Comparison of ENCODE assay signal across 11 cellular contexts in genomic region chr11:117092951-117093590, GRCh38. TPM values are rescaled to one million over a fixed set of nuclear protein-coding genes. Genes with fewer than 3 reads are reported as not detected.
DNase-seq lines count a peak whose midpoint lies in the region; ATAC-seq and TF ChIP-seq lines count a peak whose summit lies in the region.
"Had no signal": no experiment of that assay in that cellular context is flagged by ENCODE, and none has a peak within 500 bp of the region (broad histone marks: within the 10 kb centered on the region; RNA-seq: fewer than 3 reads in every experiment).

No MANE protein-coding gene starts in this region.

- H3K27ac ChIP-seq in caudate nucleus (ENCODE audit: low read depth, low read length), result peak overlapping the region; percentile 74
- H3K27ac ChIP-seq in Peyer's patch, result peak overlapping the region in 1 of 4 donors; percentile 31
- H3K27ac ChIP-seq in mammary epithelial cell (ENCODE audit: insufficient read depth, low read depth, low read length), result no peak overlapping the region

- H3K36me3 Mint-ChIP-seq in stimulated activated naive CD8-positive, alpha-beta T cell treated with anti-CD3 and anti-CD28 coated beads, Interleukin-15, Interleukin-2, amounts not matched to agents 100 ng/mL and 50 ng/mL, for 24 hours (ENCODE audit: low read depth), result peaks cover 32% of the 10 kb centered on the region

- no peak overlapping the region for H2AFZ ChIP-seq in mammary epithelial cell (ENCODE audit: low read depth, low read length)

- no TSS peak for BruUV-seq in mammary epithelial cell (replicated peaks; lab: Mats Ljungman, UMichigan)

- dilution Hi-C loops in mammary epithelial cell (cut with HindIII; ENCODE audit: low sequenced_read_pairs), result no loop called here

- H3K9me3 ChIP-seq in Peyer's patch (no peaks in the 10 kb centered on the region), mammary epithelial cell (replicated peaks; ENCODE audit: insufficient read depth, low read length) (no peaks in the 10 kb centered on the region)

- H3K4me3 ChIP-seq in Peyer's patch, result no peak overlapping the region
- H3K4me3 ChIP-seq in mammary epithelial cell (replicated peaks in 1 of 3; ENCODE audit: insufficient read depth in 1 of 3, low read depth in 2 of 3, low read length in 3 of 3), result no peak overlapping the region

- H3K27me3 Mint-ChIP-seq in stimulated activated naive CD8-positive, alpha-beta T cell treated with anti-CD3 and anti-CD28 coated beads, Interleukin-15, Interleukin-2, amounts not matched to agents 100 ng/mL and 50 ng/mL, for 24 hours, result no peaks in the 10 kb centered on the region
- H3K27me3 Mint-ChIP-seq: brain had no signal

- ATAC-seq in GM18517 (IDR thresholded peaks at IDR 0.05; ENCODE audit: unreplicated experiment), result peak; percentile 48
- peak; percentile 25 for ATAC-seq in HG02798 (IDR thresholded peaks at IDR 0.05; ENCODE audit: poor library complexity, unreplicated experiment)
- ATAC-seq in HG03469 (IDR thresholded peaks at IDR 0.05; ENCODE audit: unreplicated experiment), result no peak

- in situ Hi-C loops in mammary epithelial cell (cut with MboI; ENCODE audit: low sequenced_read_pairs in 2 of 2), result loop anchor here in 1 of 2 donors (10.0 kb wide), 1 partner anchor 108 kb away; no protein-coding TSS in a partner anchor

- H4K20me1 ChIP-seq in mammary epithelial cell (ENCODE audit: insufficient read depth, low read length), result no peaks in the 10 kb centered on the region

- peak overlapping the region; percentile 38 for H3K4me3 Mint-ChIP-seq in stimulated activated naive CD8-positive, alpha-beta T cell treated with anti-CD3 and anti-CD28 coated beads, Interleukin-15, Interleukin-2, amounts not matched to agents 100 ng/mL and 50 ng/mL, for 24 hours

- H3K79me2 ChIP-seq in mammary epithelial cell (ENCODE audit: insufficient read depth, low read length), result peaks cover 85% of the 10 kb centered on the region

- CTCF ChIA-PET in mammary epithelial cell (lab: Charles Lee; ENCODE audit: low non-redundant PET), result no interaction called here

- H3K4me1 Mint-ChIP-seq in stimulated activated naive CD8-positive, alpha-beta T cell treated with anti-CD3 and anti-CD28 coated beads, Interleukin-15, Interleukin-2, amounts not matched to agents 100 ng/mL and 50 ng/mL, for 24 hours (ENCODE audit: low read depth), result peaks cover 86% of the 10 kb centered on the region

- TF ChIP-seq POLR2A in Peyer's patch (IDR thresholded peaks at IDR 0.05), result no peak

- H3K9ac ChIP-seq in mammary epithelial cell (ENCODE audit: insufficient read depth, low read length), result no peak overlapping the region

- TF ChIP-seq CTCF in Peyer's patch (IDR thresholded peaks at IDR 0.05), result no peak
- TF ChIP-seq CTCF in mammary epithelial cell (conservative IDR thresholded peaks at IDR 0.05 in 1 of 2, IDR thresholded peaks at IDR 0.05 in 1 of 2; ENCODE audit: extremely low read depth in 1 of 2, insufficient read depth in 1 of 2, low read depth in 1 of 2, low read length in 2 of 2), result no peak

- H3K27me3 ChIP-seq in Peyer's patch (no peaks in the 10 kb centered on the region), mammary epithelial cell (ENCODE audit: insufficient read depth, low read length) (no peaks in the 10 kb centered on the region)

- intact Hi-C loops in mammary epithelial cell (cut with micrococcal nuclease), result no loop called here

- DNase-seq in caudate nucleus (lab: John Stamatoyannopoulos, UW) (no peak), Peyer's patch (no peak), mammary epithelial cell (no peak)
- DNase-seq: NCI-H2227 treated with DMSO at 0.1 percent for 48 hours, nucleus accumbens, Right ventricle myocardium superior had no signal

- peaks cover 5% of the 10 kb centered on the region for H3K9me3 Mint-ChIP-seq in stimulated activated naive CD8-positive, alpha-beta T cell treated with anti-CD3 and anti-CD28 coated beads, Interleukin-15, Interleukin-2, amounts not matched to agents 100 ng/mL and 50 ng/mL, for 24 hours

- H3K27ac Mint-ChIP-seq in stimulated activated naive CD8-positive, alpha-beta T cell treated with anti-CD3 and anti-CD28 coated beads, Interleukin-15, Interleukin-2, amounts not matched to agents 100 ng/mL and 50 ng/mL, for 24 hours, result peak overlapping the region; percentile 79
- H3K27ac Mint-ChIP-seq: brain had no signal

- WGBS in mammary epithelial cell (ENCODE audit: low coverage, missing lambda C conversion rate), result 62% methylated on average over 5 of the region's 5 CpGs

- H3K36me3 ChIP-seq in Peyer's patch, result no peaks in the 10 kb centered on the region
- no peaks in the 10 kb centered on the region for H3K36me3 ChIP-seq in mammary epithelial cell (ENCODE audit: insufficient read depth, low read length)

- no peak overlapping the region for H3K4me2 ChIP-seq in mammary epithelial cell (ENCODE audit: insufficient read depth, low read depth, low read length)

- peaks cover 0 to 41% (median 14%) of the 10 kb centered on the region in 4 donors for H3K4me1 ChIP-seq in Peyer's patch
- H3K4me1 ChIP-seq in mammary epithelial cell (ENCODE audit: insufficient read depth, low read length), result peaks cover 45% of the 10 kb centered on the region

RNA-seq across cellular contexts. Expression of gene SIK3, which starts 5.2 kb away (rescaled TPM):
- total RNA-seq in Peyer's patch (10 to 100 TPM; 58.8 to 85.8 (median 59.8) TPM), mammary epithelial cell (10 to 100 TPM; 22.8 to 36.5 TPM)
- 6.1 TPM for polyA plus RNA-seq in mammary epithelial cell
- polyA minus RNA-seq in mammary epithelial cell, result 49.1 TPM

RNA-seq across cellular contexts. Expression of gene PAFAH1B2, which starts 51.0 kb away (rescaled TPM):
- 10 to 100 TPM; 45.4 to 96.2 (median 66.9) TPM for total RNA-seq in Peyer's patch
- 100 to 1,000 TPM; 129 to 177 TPM for total RNA-seq in mammary epithelial cell
- 75.2 TPM for polyA plus RNA-seq in mammary epithelial cell
- polyA minus RNA-seq in mammary epithelial cell, result 222 TPM
